28 cellular contexts compared by ENCODE assay signal in genomic region chr17:60628252-60628889, GRCh38.
"Had no signal": no experiment of that assay in that cellular context is flagged by ENCODE, and none has a peak within 500 bp of the region (broad histone marks: within the 10 kb centered on the region; RNA-seq: fewer than 3 reads in every experiment).

No MANE protein-coding gene starts in this region.

- DNase-seq: activated CD4-positive, alpha-beta memory T cell treated with anti-CD3 and anti-CD28 coated beads for 36 hours; activated CD4-positive, alpha-beta T cell treated with anti-CD3 and anti-CD28 coated beads, Interleukin-2, amount 10 ng/mL, durations not matched to agents 7 days and 5 days; activated CD4-positive, CD25-positive, alpha-beta regulatory T cell; activated CD8-positive, alpha-beta memory T cell treated with anti-CD3 and anti-CD28 coated beads for 24 hours; activated gamma-delta T cell treated with Interleukin-2 at 50 U/mL for 16 hours; activated naive CD4-positive, alpha-beta T cell treated with anti-CD3 and anti-CD28 coated beads, Interleukin-2, amount 10 ng/mL, durations not matched to agents 7 days and 5 days; activated T-cell treated with anti-CD3 and anti-CD28 coated beads, Interleukin-2, amount 50 U/mL, for 48 hours; amniotic stem cell; body of pancreas; Karpas-422; NCI-H1048; NCI-H1694; NCI-H2029; NCI-H2107; NCI-H2171 treated with DMSO at 0.1 percent for 48 hours; NCI-H226; NCI-H526; NCI-H82; RPMI8226; T-cell; T-helper 2 cell; T1000 had no signal

- H3K9me3 Mint-ChIP-seq: activated CD4-positive, alpha-beta memory T cell treated with anti-CD3 and anti-CD28 coated beads for 36 hours; activated CD4-positive, alpha-beta T cell treated with anti-CD3 and anti-CD28 coated beads, Interleukin-2, amount 10 ng/mL, durations not matched to agents 7 days and 5 days; activated naive CD4-positive, alpha-beta T cell treated with anti-CD3 and anti-CD28 coated beads, Interleukin-2, amount 10 ng/mL, durations not matched to agents 7 days and 5 days; activated T-helper 2 cell treated with anti-CD3 and anti-CD28 coated beads, Interferon-gamma antibody, Interleukin-2, Interleukin-4, amounts not matched to agents 10 μg/mL and 5 μg/mL and 100 μg/mL, durations not matched to agents 14 hours and 24 hours and 36 hours; T-cell had no signal

- H3K27me3 Mint-ChIP-seq: activated CD4-positive, alpha-beta memory T cell treated with anti-CD3 and anti-CD28 coated beads for 36 hours; activated CD4-positive, alpha-beta T cell treated with anti-CD3 and anti-CD28 coated beads, Interleukin-2, amount 10 ng/mL, durations not matched to agents 7 days and 5 days; activated naive CD4-positive, alpha-beta T cell treated with anti-CD3 and anti-CD28 coated beads, Interleukin-2, amount 10 ng/mL, durations not matched to agents 7 days and 5 days; T-cell had no signal

- H3K4me1 ChIP-seq: body of pancreas had no signal

- H3K27ac Mint-ChIP-seq: activated CD4-positive, alpha-beta memory T cell treated with anti-CD3 and anti-CD28 coated beads for 36 hours; activated CD4-positive, alpha-beta T cell treated with anti-CD3 and anti-CD28 coated beads, Interleukin-2, amount 10 ng/mL, durations not matched to agents 7 days and 5 days; activated naive CD4-positive, alpha-beta T cell treated with anti-CD3 and anti-CD28 coated beads, Interleukin-2, amount 10 ng/mL, durations not matched to agents 7 days and 5 days; activated T-helper 2 cell treated with anti-CD3 and anti-CD28 coated beads, Interferon-gamma antibody, Interleukin-2, Interleukin-4, amounts not matched to agents 10 μg/mL and 5 μg/mL and 100 μg/mL, durations not matched to agents 14 hours and 24 hours and 36 hours; T-cell had no signal

- ATAC-seq: body of pancreas, K562, Panc1, Right ventricle myocardium inferior, T-cell had no signal

- H3K9me3 ChIP-seq: ascending aorta, body of pancreas had no signal

- H3K4me3 Mint-ChIP-seq: activated CD4-positive, alpha-beta memory T cell treated with anti-CD3 and anti-CD28 coated beads for 36 hours; activated CD4-positive, alpha-beta T cell treated with anti-CD3 and anti-CD28 coated beads, Interleukin-2, amount 10 ng/mL, durations not matched to agents 7 days and 5 days; activated naive CD4-positive, alpha-beta T cell treated with anti-CD3 and anti-CD28 coated beads, Interleukin-2, amount 10 ng/mL, durations not matched to agents 7 days and 5 days; T-cell had no signal

- H3K4me3 ChIP-seq: ascending aorta, body of pancreas, K562, SK-N-MC had no signal
